In the genomic region with DNA sequence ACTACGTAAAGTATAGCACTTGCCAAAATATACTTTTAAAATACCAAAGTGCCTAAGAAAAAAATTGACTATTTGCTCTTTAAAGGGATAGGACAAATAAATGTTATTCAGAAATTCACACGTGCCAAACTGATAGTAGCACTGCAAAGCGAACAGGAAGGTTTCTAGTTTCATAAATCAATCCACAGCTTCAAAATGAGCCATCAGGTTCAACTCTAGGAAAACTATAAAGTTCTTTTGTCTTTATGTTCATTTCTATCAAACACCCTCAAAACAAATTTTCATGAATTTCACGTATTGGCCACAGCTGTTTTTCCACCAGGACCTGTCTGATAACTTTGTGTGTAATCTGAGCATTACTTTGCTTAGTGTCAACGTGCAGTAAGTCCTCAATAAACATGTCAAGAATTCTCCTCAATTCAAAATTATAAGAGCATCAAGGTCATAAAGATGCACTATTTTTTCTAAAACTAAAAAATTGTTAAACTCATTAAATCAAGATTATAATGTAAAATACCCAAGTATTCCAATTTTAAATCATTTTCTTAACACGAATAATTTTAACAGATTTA, we compare ENCODE assay signal across 20 cellular contexts. TPM values are rescaled to one million over a fixed set of nuclear protein-coding genes. Genes with fewer than 3 reads are reported as not detected.
DNase-seq lines count a peak whose midpoint lies in the region; ATAC-seq, FAIRE-seq and TF ChIP-seq lines count a peak whose summit lies in the region.
"Had no signal": no experiment of that assay in that cellular context is flagged by ENCODE, and none has a peak within 500 bp of the region (broad histone marks: within the 10 kb centered on the region; RNA-seq: fewer than 3 reads in every experiment).

No MANE protein-coding gene starts in this region.

- H3K36me3 ChIP-seq in Loucy (ENCODE audit: insufficient read depth, low read length) = no peaks in the 10 kb centered on the region; the same call in 1 of the 2 replicates
- H3K36me3 ChIP-seq: thyroid gland had no signal

- H3K27ac Mint-ChIP-seq in chondrocyte (ENCODE audit: unreplicated experiment) = peak overlapping the region; percentile 5
- peak overlapping the region in 1 of 3 experiments; percentile 26 for H3K27ac Mint-ChIP-seq in nephron
- H3K27ac Mint-ChIP-seq: activated CD8-positive, alpha-beta T cell treated with anti-CD3 and anti-CD28 coated beads for 36 hours; activated naive CD4-positive, alpha-beta T cell treated with anti-CD3 and anti-CD28 coated beads, Interleukin-2, amount 50 U/mL, for 24 hours; stimulated activated effector memory CD8-positive, alpha-beta T cell treated with anti-CD3 and anti-CD28 coated beads, Interleukin-12 subunit alpha, Interleukin-12 subunit beta, amount 100 ng/mL, for 72 hours; T-helper 1 cell treated with Interleukin-12 subunit alpha and Interleukin-12 subunit beta and Interleukin-4 antibody, amounts not matched to agents 30 μg/mL and 1 μg/mL, for 36 hours had no signal

- H3K9me3 ChIP-seq in A549 (peaks cover 10% of the 10 kb centered on the region), Loucy (ENCODE audit: insufficient read depth, low read depth, low read length) (no peaks in the 10 kb centered on the region), right cardiac atrium (ENCODE audit: control insufficient read depth, low read length) (no peaks in the 10 kb centered on the region)
- H3K9me3 ChIP-seq: thyroid gland had no signal

- H3K4me3 Mint-ChIP-seq in chondrocyte (ENCODE audit: unreplicated experiment) (peak overlapping the region; percentile 31), nephron (peak overlapping the region; percentile 5 to 94 (median 55))
- H3K4me3 Mint-ChIP-seq: activated naive CD4-positive, alpha-beta T cell treated with anti-CD3 and anti-CD28 coated beads, Interleukin-2, amount 50 U/mL, for 24 hours; activated T-cell treated with anti-CD3 and anti-CD28 coated beads, Interleukin-2, amount 50 U/mL, for 4 hours; stimulated activated effector memory CD8-positive, alpha-beta T cell treated with anti-CD3 and anti-CD28 coated beads, Interleukin-12 subunit alpha, Interleukin-12 subunit beta, amount 100 ng/mL, for 72 hours; T-helper 1 cell treated with Interleukin-12 subunit alpha and Interleukin-12 subunit beta and Interleukin-4 antibody, amounts not matched to agents 30 μg/mL and 1 μg/mL, for 36 hours had no signal

- no peaks in the 10 kb centered on the region for H3F3A ChIP-seq in Loucy (ENCODE audit: low read depth)

- H4K20me1 ChIP-seq in Loucy (ENCODE audit: insufficient read depth, low read length, poor library complexity, severe bottlenecking) = peaks cover 17% of the 10 kb centered on the region

- H3K79me2 ChIP-seq in Loucy (ENCODE audit: insufficient read depth, low read length) = peaks cover 77% of the 10 kb centered on the region

- H3K4me1 Mint-ChIP-seq in chondrocyte (ENCODE audit: low read depth) (peaks cover 43% of the 10 kb centered on the region), nephron (peaks cover 36% of the 10 kb centered on the region)

- TF ChIP-seq CTCF in A549 (IDR thresholded peaks at IDR 0.05) = no peak
- TF ChIP-seq CTCF in Loucy (conservative IDR thresholded peaks at IDR 0.05; ENCODE audit: low read length) = no peak
- no peak for TF ChIP-seq CTCF in chondrocyte (IDR thresholded peaks at IDR 0.05)
- no peak for TF ChIP-seq CTCF in nephron (IDR thresholded peaks at IDR 0.05; ENCODE audit: unreplicated experiment in 3 of 3)

- POLR2A ChIA-PET in A549 (lab: Yijun Ruan, JAX) = no interaction called here

- peak; percentile 72 for FAIRE-seq in A549 (lab: Jason Lieb, UNC)
- FAIRE-seq: kidney had no signal

- peak overlapping the region; percentile 88 for H3K9ac ChIP-seq in Loucy (ENCODE audit: low read depth, low read length, poor library complexity, severe bottlenecking)

- H3K4me3 ChIP-seq in A549 (no peak overlapping the region), Loucy (ENCODE audit: low read length, poor library complexity, severe bottlenecking) (peak overlapping the region; percentile 93), right cardiac atrium (ENCODE audit: low read length) (no peak overlapping the region)
- H3K4me3 ChIP-seq: thyroid gland had no signal

- no peaks in the 10 kb centered on the region for H3K27me3 Mint-ChIP-seq in chondrocyte (ENCODE audit: low read depth)
- H3K27me3 Mint-ChIP-seq in nephron (ENCODE audit: low read depth) = no peaks in the 10 kb centered on the region
- H3K27me3 Mint-ChIP-seq: activated CD8-positive, alpha-beta T cell treated with anti-CD3 and anti-CD28 coated beads for 36 hours; activated naive CD4-positive, alpha-beta T cell treated with anti-CD3 and anti-CD28 coated beads, Interleukin-2, amount 50 U/mL, for 24 hours had no signal

- H3K4me2 ChIP-seq in A549 = no peak overlapping the region
- H3K4me2 ChIP-seq in Loucy (ENCODE audit: low read depth, low read length, poor library complexity, severe bottlenecking) = peak overlapping the region; percentile 95

- DNase-seq in A549 (ENCODE audit: low read depth in 1 of 2, low spot score in 1 of 2) (no peak), chondrocyte (ENCODE audit: low spot score) (no peak), right cardiac atrium (no peak)
- no peak for DNase-seq in activated CD4-positive, alpha-beta T cell treated with anti-CD3 and anti-CD28 coated beads for 1 hour
- DNase-seq: 8988T; activated CD8-positive, alpha-beta T cell treated with anti-CD3 and anti-CD28 coated beads for 36 hours; activated T-cell treated with anti-CD3 and anti-CD28 coated beads, Interleukin-2, amount 50 U/mL, for 4 hours; DMS153; effector CD8-positive, alpha-beta T cell; kidney; naive thymus-derived CD4-positive, alpha-beta T cell; NCI-H2081 treated with DMSO at 0.1 percent for 48 hours; thyroid gland had no signal

- no peak overlapping the region for H2AFZ ChIP-seq in Loucy (ENCODE audit: low read length)

- no peaks in the 10 kb centered on the region for H3K9me2 ChIP-seq in Loucy (replicated peaks; ENCODE audit: low read depth, low read length)

- peaks cover 22% of the 10 kb centered on the region for H3K4me1 ChIP-seq in A549
- H3K4me1 ChIP-seq in Loucy (ENCODE audit: insufficient read depth, low read length, poor library complexity, severe bottlenecking) = peaks cover 16% of the 10 kb centered on the region
- peaks cover 5% of the 10 kb centered on the region for H3K4me1 ChIP-seq in right cardiac atrium (ENCODE audit: control insufficient read depth, insufficient read depth, low read length)

- H3K9me3 Mint-ChIP-seq in chondrocyte (ENCODE audit: low read depth) (peaks cover 2% of the 10 kb centered on the region), nephron (peaks cover 7% of the 10 kb centered on the region)
- H3K9me3 Mint-ChIP-seq: activated naive CD4-positive, alpha-beta T cell treated with anti-CD3 and anti-CD28 coated beads, Interleukin-2, amount 50 U/mL, for 24 hours; activated T-cell treated with anti-CD3 and anti-CD28 coated beads, Interleukin-2, amount 50 U/mL, for 4 hours had no signal

- TF ChIP-seq EP300 in A549 (IDR thresholded peaks at IDR 0.05) = no peak

- H3K27ac ChIP-seq in A549 = no peak overlapping the region
- H3K27ac ChIP-seq in right cardiac atrium (ENCODE audit: low read length) = no peak overlapping the region
- H3K27ac ChIP-seq: thyroid gland had no signal

- no peak for ATAC-seq in A549
- ATAC-seq in GM19452 (IDR thresholded peaks at IDR 0.05; ENCODE audit: unreplicated experiment) = no peak
- no peak for ATAC-seq in right cardiac atrium
- ATAC-seq in GM19351 (IDR thresholded peaks at IDR 0.05; ENCODE audit: unreplicated experiment) = no peak
- ATAC-seq: activated CD8-positive, alpha-beta T cell treated with anti-CD3 and anti-CD28 coated beads for 36 hours; activated T-cell treated with anti-CD3 and anti-CD28 coated beads, Interleukin-2, amount 50 U/mL, for 4 hours; naive thymus-derived CD4-positive, alpha-beta T cell; stimulated activated effector memory CD8-positive, alpha-beta T cell treated with anti-CD3 and anti-CD28 coated beads, Interleukin-12 subunit alpha, Interleukin-12 subunit beta, amount 100 ng/mL, for 72 hours had no signal

- no peak for TF ChIP-seq POLR2A in A549 (IDR thresholded peaks at IDR 0.05; ENCODE audit: low read length)

- WGBS in A549 (ENCODE audit: missing lambda C conversion rate) = 75% methylated on average over 6 of the region's 6 CpGs
- WGBS in right cardiac atrium = 64% methylated on average over 6 of the region's 6 CpGs

- no peak for TF ChIP-seq RAD21 in A549 (conservative IDR thresholded peaks at IDR 0.05 in 1 of 2, IDR thresholded peaks at IDR 0.05 in 1 of 2)

- H3K27me3 ChIP-seq in Loucy (ENCODE audit: insufficient read depth, low read length, poor library complexity, severe bottlenecking) = no peaks in the 10 kb centered on the region
- no peaks in the 10 kb centered on the region for H3K27me3 ChIP-seq in right cardiac atrium (ENCODE audit: control insufficient read depth, insufficient read depth)
- H3K27me3 ChIP-seq: thyroid gland had no signal

- intact Hi-C loops in right cardiac atrium (cut with DNase I) = no loop called here

- H3K36me3 Mint-ChIP-seq in chondrocyte (ENCODE audit: low read depth) = peaks cover 2% of the 10 kb centered on the region
- peaks cover 15% of the 10 kb centered on the region for H3K36me3 Mint-ChIP-seq in nephron (ENCODE audit: low read depth)
- H3K36me3 Mint-ChIP-seq: activated naive CD4-positive, alpha-beta T cell treated with anti-CD3 and anti-CD28 coated beads, Interleukin-2, amount 50 U/mL, for 24 hours had no signal

- CTCF ChIA-PET in A549 (lab: Yijun Ruan, JAX) = interaction anchor here (1.0 to 1.1 kb wide), 2 partner anchors 18 to 23 kb away, joined by 3 to 5 read pairs; no protein-coding TSS in a partner anchor

TF ChIP-seq in A549, 52 proteins besides CTCF, POLR2A, EP300 and RAD21 (continues in another document):
- TF ChIP-seq TP53 (CRISPR knock-in tag; IDR thresholded peaks at IDR 0.05) = no peak
- no peak for TF ChIP-seq RNF2 (IDR thresholded peaks at IDR 0.05; ENCODE audit: borderline replicate concordance, low read depth)
- TF ChIP-seq RCOR1 (IDR thresholded peaks at IDR 0.05; ENCODE audit: low read depth, low read length) = no peak

RNA-seq across cellular contexts. Expression of a gene that starts 3.0 kb away (rescaled TPM):
- polyA plus RNA-seq in A549 (2011; rRNA removed) (50.1 and 57.1 TPM in 2 replicates), A549 (2017; fragmentation: RNase III; extraction: RNeasy Plus Mini Kit Qiagen cat#74134 plus additional on column Dnase treatment) (31.1 to 35.0 TPM (median 33.3 TPM) in 3 replicates), right cardiac atrium (40.8 TPM)
- polyA plus RNA-seq in A549 (2012; cell fraction: cytosol; rRNA removed) = 29.7 and 38.7 TPM in 2 replicates
- polyA plus RNA-seq in A549 (2012; cell fraction: nucleus; rRNA removed) = 24.2 and 30.1 TPM in 2 replicates
- polyA minus RNA-seq in A549 (2011; rRNA and poly(A)+ RNA removed) = 18.4 and 22.8 TPM in 2 replicates
- total RNA-seq in chondrocyte (43.4 to 49.6 TPM (median 44.9 TPM) in 3 replicates), right cardiac atrium (10 to 100 TPM; 42.7 to 51.6 (median 48.4) TPM)
